In genomic region chr3:9826815-9827574, GRCh38 we compare ENCODE assay signal across 9 cellular contexts. TPM values are rescaled to one million over a fixed set of nuclear protein-coding genes. Genes with fewer than 3 reads are reported as not detected.
DNase-seq lines count a peak whose midpoint lies in the region; ATAC-seq and TF ChIP-seq lines count a peak whose summit lies in the region.
"Had no signal": no experiment of that assay in that cellular context is flagged by ENCODE, and none has a peak within 500 bp of the region (broad histone marks: within the 10 kb centered on the region; RNA-seq: fewer than 3 reads in every experiment).

No MANE protein-coding gene starts in this region.

- no peaks in the 10 kb centered on the region for H3K27me3 ChIP-seq in mammary epithelial cell (ENCODE audit: insufficient read depth, low read length)

- H3K4me1 Mint-ChIP-seq in osteocyte (ENCODE audit: unreplicated experiment) (no peaks in the 10 kb centered on the region), nephron progenitor cell (no peaks in the 10 kb centered on the region)

- H3K4me1 ChIP-seq in mammary epithelial cell (ENCODE audit: insufficient read depth, low read length): no peaks in the 10 kb centered on the region

- H3K27ac Mint-ChIP-seq in osteocyte (ENCODE audit: unreplicated experiment) (no peak overlapping the region), nephron progenitor cell (no peak overlapping the region)

- TF ChIP-seq CTCF in mammary epithelial cell (conservative IDR thresholded peaks at IDR 0.05 in 1 of 2, IDR thresholded peaks at IDR 0.05 in 1 of 2; ENCODE audit: extremely low read depth in 1 of 2, insufficient read depth in 1 of 2, low read depth in 1 of 2, low read length in 2 of 2) (peak; percentile 25 to 27), osteocyte (IDR thresholded peaks at IDR 0.05) (peak; percentile 47), nephron progenitor cell (IDR thresholded peaks at IDR 0.05) (no peak)

- DNase-seq in NCI-H2029 (lab: John Stamatoyannopoulos, UW): peak; percentile 37
- no peak for DNase-seq in NCI-H2029 treated with DMSO at 0.1 percent for 48 hours (lab: John Stamatoyannopoulos, UW)
- peak; percentile 21 for DNase-seq in NCI-H82 treated with DMSO at 0.1 percent for 48 hours (lab: John Stamatoyannopoulos, UW; ENCODE audit: unreplicated experiment)
- DNase-seq in mammary epithelial cell: no peak
- DNase-seq in osteocyte (ENCODE audit: extremely low spot score, unreplicated experiment): no peak
- no peak for DNase-seq in nephron progenitor cell

- dilution Hi-C loops in mammary epithelial cell (cut with HindIII; ENCODE audit: low sequenced_read_pairs): no loop called here

- no peaks in the 10 kb centered on the region for H3K9me3 ChIP-seq in mammary epithelial cell (replicated peaks; ENCODE audit: insufficient read depth, low read length)

- no peak overlapping the region for H3K4me3 Mint-ChIP-seq in osteocyte (ENCODE audit: unreplicated experiment)
- H3K4me3 Mint-ChIP-seq in nephron progenitor cell: no peak overlapping the region

- no peak overlapping the region for H2AFZ ChIP-seq in mammary epithelial cell (ENCODE audit: low read depth, low read length)

- no peaks in the 10 kb centered on the region for H3K9me3 Mint-ChIP-seq in osteocyte (ENCODE audit: unreplicated experiment)
- H3K9me3 Mint-ChIP-seq in nephron progenitor cell: no peaks in the 10 kb centered on the region

- H3K4me3 ChIP-seq in mammary epithelial cell (replicated peaks in 1 of 3; ENCODE audit: insufficient read depth in 1 of 3, low read depth in 2 of 3, low read length in 3 of 3): no peak overlapping the region
- H3K4me3 ChIP-seq: SK-N-MC had no signal

- H3K79me2 ChIP-seq in mammary epithelial cell (ENCODE audit: insufficient read depth, low read length): no peaks in the 10 kb centered on the region

- H3K36me3 ChIP-seq in mammary epithelial cell (ENCODE audit: insufficient read depth, low read length): no peaks in the 10 kb centered on the region

- no peak overlapping the region for H3K27ac ChIP-seq in mammary epithelial cell (ENCODE audit: insufficient read depth, low read depth, low read length)
- H3K27ac ChIP-seq: SK-N-MC had no signal

- H3K4me2 ChIP-seq in mammary epithelial cell (ENCODE audit: insufficient read depth, low read depth, low read length): no peak overlapping the region

- in situ Hi-C loops in mammary epithelial cell (cut with MboI; ENCODE audit: low sequenced_read_pairs in 2 of 2): no loop called here

- 81% methylated on average over 15 of the region's 20 CpGs for WGBS in mammary epithelial cell (ENCODE audit: low coverage, missing lambda C conversion rate)

- BruUV-seq in mammary epithelial cell (replicated peaks; lab: Mats Ljungman, UMichigan): no TSS peak

- ATAC-seq in GM19324 (IDR thresholded peaks at IDR 0.05; ENCODE audit: low FRiP score, unreplicated experiment): no peak
- ATAC-seq in GM21576 (IDR thresholded peaks at IDR 0.05; ENCODE audit: unreplicated experiment): no peak

- intact Hi-C loops in mammary epithelial cell (cut with micrococcal nuclease): loop anchor here (10.0 kb wide), 1 partner anchor 458 kb away; no protein-coding TSS in a partner anchor

- H4K20me1 ChIP-seq in mammary epithelial cell (ENCODE audit: insufficient read depth, low read length): no peaks in the 10 kb centered on the region

- H3K27me3 Mint-ChIP-seq in osteocyte (ENCODE audit: unreplicated experiment): no peaks in the 10 kb centered on the region
- H3K27me3 Mint-ChIP-seq in nephron progenitor cell (ENCODE audit: low read depth, poor library complexity): peaks cover 2% of the 10 kb centered on the region

- no peak overlapping the region for H3K9ac ChIP-seq in mammary epithelial cell (ENCODE audit: insufficient read depth, low read length)

- peaks cover 6% of the 10 kb centered on the region for H3K36me3 Mint-ChIP-seq in osteocyte (ENCODE audit: unreplicated experiment)
- peaks cover 7% of the 10 kb centered on the region for H3K36me3 Mint-ChIP-seq in nephron progenitor cell (ENCODE audit: low read depth)

- CTCF ChIA-PET in mammary epithelial cell (lab: Charles Lee; ENCODE audit: low non-redundant PET): interaction anchor here (0.6 to 0.7 kb wide), 2 partner anchors 17 to 648 kb away, joined by 3 read pairs; partner anchors contain the start of gene RPUSD3

RNA-seq across cellular contexts. Expression of gene RPUSD3, which starts 16.8 kb away (rescaled TPM):
- total RNA-seq in mammary epithelial cell (10 to 100 TPM; 35.0 to 40.8 TPM), osteocyte (35.9 and 36.1 TPM in 2 replicates)
- polyA plus RNA-seq in mammary epithelial cell: 57.7 TPM
- 27.1 TPM for polyA minus RNA-seq in mammary epithelial cell

RNA-seq across cellular contexts. Expression of gene TTLL3, which starts 16.9 kb away (rescaled TPM):
- total RNA-seq in mammary epithelial cell (10 to 100 TPM; 15.8 to 33.3 TPM), osteocyte (53.6 and 54.8 TPM in 2 replicates)
- polyA plus RNA-seq in mammary epithelial cell: 6.9 TPM
- 1.2 TPM for polyA minus RNA-seq in mammary epithelial cell

RNA-seq across cellular contexts. Expression of gene ARPC4, which starts 34.1 kb away (rescaled TPM):
- total RNA-seq in mammary epithelial cell: 100 to 1,000 TPM; 135 to 202 TPM
- polyA plus RNA-seq in mammary epithelial cell: 267 TPM
- 174 TPM for polyA minus RNA-seq in mammary epithelial cell
- total RNA-seq in osteocyte: 140 and 142 TPM in 2 replicates

RNA-seq across cellular contexts. Expression of gene TADA3, which starts 34.7 kb away (rescaled TPM):
- total RNA-seq in mammary epithelial cell (10 to 100 TPM; 57.5 to 75.5 TPM), osteocyte (63.4 and 66.0 TPM in 2 replicates)
- polyA plus RNA-seq in mammary epithelial cell: 47.0 TPM
- polyA minus RNA-seq in mammary epithelial cell: 54.3 TPM

RNA-seq across cellular contexts. Expression of gene CIDEC, which starts 53.1 kb away (rescaled TPM):
- total RNA-seq in mammary epithelial cell (under 1 TPM in 1 of 2 donors, not detected in 1; 0.17 TPM), osteocyte (not detected in 2 replicates)
- polyA plus RNA-seq in mammary epithelial cell: 0.06 TPM
- not detected for polyA minus RNA-seq in mammary epithelial cell

Comparison
In these comparisons a context has a peak if more than half of its experiments do, and no peak if none do; other contexts are left out.
1. DNase-seq: peak in NCI-H2029 (single experiment) and NCI-H82 treated with DMSO at 0.1 percent for 48 hours (single experiment); none in NCI-H2029 treated with DMSO at 0.1 percent for 48 hours (single experiment), mammary epithelial cell (single experiment), osteocyte (single experiment) and nephron progenitor cell (single experiment).